Comparison of ENCODE assay signal across 19 cellular contexts in genomic region chr22:23210428-23211170, GRCh38.
"Had no signal": no experiment of that assay in that cellular context is flagged by ENCODE, and none has a peak within 500 bp of the region (broad histone marks: within the 10 kb centered on the region; RNA-seq: fewer than 3 reads in every experiment).

No MANE protein-coding gene starts in this region.

- H3K4me1 ChIP-seq: prostate gland had no signal

- H3K4me3 Mint-ChIP-seq: natural killer cell treated with Interleukin-12 subunit alpha and Interleukin-12 subunit beta and Interleukin-15 and Interleukin-18, amount 100 ng/mL, for 72 hours; stimulated activated effector memory CD8-positive, alpha-beta T cell treated with anti-CD3 and anti-CD28 coated beads, Interleukin-12 subunit alpha, Interleukin-12 subunit beta, amount 100 ng/mL, for 72 hours had no signal

- FAIRE-seq: endometrium, TTC549 had no signal

- H3K27me3 ChIP-seq: body of pancreas, esophagus muscularis mucosa, right lobe of liver, transverse colon had no signal

- H3K9me3 Mint-ChIP-seq: natural killer cell treated with Interleukin-12 subunit alpha and Interleukin-12 subunit beta and Interleukin-15 and Interleukin-18, amount 100 ng/mL, for 72 hours; stimulated activated effector memory CD8-positive, alpha-beta T cell treated with anti-CD3 and anti-CD28 coated beads, Interleukin-12 subunit alpha, Interleukin-12 subunit beta, amount 100 ng/mL, for 72 hours had no signal

- H3K36me3 Mint-ChIP-seq: stimulated activated effector memory CD8-positive, alpha-beta T cell treated with anti-CD3 and anti-CD28 coated beads, Interleukin-12 subunit alpha, Interleukin-12 subunit beta, amount 100 ng/mL, for 72 hours had no signal

- H3K27ac ChIP-seq: body of pancreas, esophagus muscularis mucosa, prostate gland, right lobe of liver, transverse colon had no signal

- H3K4me3 ChIP-seq: body of pancreas, esophagus muscularis mucosa, mucosa of descending colon, prostate gland, right lobe of liver, transverse colon had no signal

- H3K36me3 ChIP-seq: prostate gland, right lobe of liver, transverse colon had no signal

- H3K27me3 Mint-ChIP-seq: natural killer cell treated with Interleukin-12 subunit alpha and Interleukin-12 subunit beta and Interleukin-15 and Interleukin-18, amount 100 ng/mL, for 72 hours had no signal

- H3K9me3 ChIP-seq: body of pancreas, esophagus muscularis mucosa, mucosa of descending colon, prostate gland, right lobe of liver, transverse colon had no signal

- DNase-seq: activated naive CD4-positive, alpha-beta T cell; amniotic stem cell; body of pancreas; cerebellar nuclear complex; dermis blood vessel endothelial cell; foreskin fibroblast; mammary epithelial cell; mucosa of descending colon; right lobe of liver; substantia nigra; T-helper 2 cell; transverse colon had no signal

- H3K27ac Mint-ChIP-seq: natural killer cell treated with Interleukin-12 subunit alpha and Interleukin-12 subunit beta and Interleukin-15 and Interleukin-18, amount 100 ng/mL, for 72 hours; stimulated activated effector memory CD8-positive, alpha-beta T cell treated with anti-CD3 and anti-CD28 coated beads, Interleukin-12 subunit alpha, Interleukin-12 subunit beta, amount 100 ng/mL, for 72 hours had no signal

- ATAC-seq: activated CD4-positive, CD25-positive, alpha-beta regulatory T cell treated with anti-CD3 and anti-CD28 coated beads, Interleukin-2, amount 50 U/mL, for 24 hours; body of pancreas; mucosa of descending colon; natural killer cell treated with Interleukin-12 subunit alpha and Interleukin-12 subunit beta and Interleukin-15 and Interleukin-18, amount 100 ng/mL, for 72 hours; right lobe of liver; stimulated activated effector memory CD8-positive, alpha-beta T cell treated with anti-CD3 and anti-CD28 coated beads, Interleukin-12 subunit alpha, Interleukin-12 subunit beta, amount 100 ng/mL, for 72 hours had no signal
